ENCODE assay signal across 20 cellular contexts in the genomic region with DNA sequence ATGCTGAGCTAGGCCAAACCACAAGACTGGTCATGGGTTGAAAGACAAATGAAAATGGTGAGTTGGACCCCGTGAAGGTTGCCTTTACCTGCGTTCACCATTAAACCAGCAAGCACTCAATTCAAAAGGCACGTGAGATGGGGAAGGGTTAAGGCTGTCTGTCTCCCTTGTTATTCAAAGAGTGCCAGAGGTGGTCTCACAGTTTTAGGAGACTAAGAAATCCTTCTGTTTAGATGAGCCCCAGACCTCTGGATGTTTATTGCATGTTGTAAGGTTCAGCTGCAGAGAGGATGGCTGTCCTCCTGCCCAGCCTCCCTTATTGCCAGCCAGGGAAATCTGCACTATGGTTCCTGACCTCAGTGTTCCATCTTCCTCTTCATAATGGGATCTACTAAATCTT.
DNase-seq lines count a peak whose midpoint lies in the region; ATAC-seq and TF ChIP-seq lines count a peak whose summit lies in the region.
"Had no signal": no experiment of that assay in that cellular context is flagged by ENCODE, and none has a peak within 500 bp of the region (broad histone marks: within the 10 kb centered on the region; RNA-seq: fewer than 3 reads in every experiment).

No MANE protein-coding gene starts in this region.

- no peak for TF ChIP-seq POLR2A in uterus (IDR thresholded peaks at IDR 0.05)

- CTCF ChIA-PET in SK-N-SH (lab: Yijun Ruan, JAX) = no interaction called here

- no peaks in the 10 kb centered on the region for H3K9me3 ChIP-seq in right atrium auricular region
- H3K9me3 ChIP-seq in uterus = no peaks in the 10 kb centered on the region
- no peaks in the 10 kb centered on the region for H3K9me3 ChIP-seq in SK-N-SH
- H3K9me3 ChIP-seq: BLaER1, Caco-2 had no signal

- H3K27ac Mint-ChIP-seq in activated T-helper 17 cell treated with anti-CD3 and anti-CD28 coated beads, Interleukin-2, amount 50 U/mL, for 72 hours = peak overlapping the region; percentile 73
- H3K27ac Mint-ChIP-seq: B cell; CD8-positive, alpha-beta T cell had no signal

- peaks cover 18% of the 10 kb centered on the region for H3K27me3 Mint-ChIP-seq in activated T-helper 17 cell treated with anti-CD3 and anti-CD28 coated beads, Interleukin-2, amount 50 U/mL, for 72 hours
- H3K27me3 Mint-ChIP-seq: B cell had no signal

- H2AFZ ChIP-seq in SK-N-SH (ENCODE audit: low read depth) = no peak overlapping the region

- no peak for TF ChIP-seq EP300 in SK-N-SH (IDR thresholded peaks at IDR 0.05; ENCODE audit: borderline replicate concordance in 1 of 2, low read depth in 1 of 2, low read length in 1 of 2)

- no peaks in the 10 kb centered on the region for H3K27me3 ChIP-seq in right atrium auricular region
- H3K27me3 ChIP-seq in dorsolateral prefrontal cortex = no peaks in the 10 kb centered on the region
- H3K27me3 ChIP-seq in uterus = no peaks in the 10 kb centered on the region
- H3K27me3 ChIP-seq in SK-N-SH (ENCODE audit: insufficient read depth) = no peaks in the 10 kb centered on the region
- H3K27me3 ChIP-seq: BLaER1 had no signal

- H3K4me1 ChIP-seq in right atrium auricular region = peaks cover 0 to 7% of the 10 kb centered on the region in 2 donors
- H3K4me1 ChIP-seq in uterus = no peaks in the 10 kb centered on the region
- no peaks in the 10 kb centered on the region; a peak in 1 of 4 replicates for H3K4me1 ChIP-seq in SK-N-SH (ENCODE audit: control insufficient read depth in 1 of 2, insufficient read depth in 2 of 2, low read depth in 1 of 2, low read length in 1 of 2)
- H3K4me1 ChIP-seq: BLaER1, Caco-2 had no signal

- H3K9ac ChIP-seq in SK-N-SH = no peak overlapping the region
- H3K9ac ChIP-seq: BLaER1 had no signal

- POLR2A ChIA-PET in SK-N-SH (lab: Yijun Ruan, JAX) = no interaction called here

- H3K36me3 Mint-ChIP-seq in activated T-helper 17 cell treated with anti-CD3 and anti-CD28 coated beads, Interleukin-2, amount 50 U/mL, for 72 hours (ENCODE audit: low read depth) = no peaks in the 10 kb centered on the region
- H3K36me3 Mint-ChIP-seq: CD4-positive, CD25-positive, alpha-beta regulatory T cell; CD8-positive, alpha-beta T cell had no signal

- H3K36me3 ChIP-seq in right atrium auricular region = no peaks in the 10 kb centered on the region
- H3K36me3 ChIP-seq in uterus = no peaks in the 10 kb centered on the region
- H3K36me3 ChIP-seq in SK-N-SH (replicated peaks in 1 of 2; ENCODE audit: control insufficient read depth in 1 of 2, insufficient read depth in 2 of 2, low read length in 1 of 2) = no peaks in the 10 kb centered on the region
- H3K36me3 ChIP-seq: BLaER1 had no signal

- H3K4me1 Mint-ChIP-seq in activated T-helper 17 cell treated with anti-CD3 and anti-CD28 coated beads, Interleukin-2, amount 50 U/mL, for 72 hours = no peaks in the 10 kb centered on the region
- H3K4me1 Mint-ChIP-seq: CD4-positive, CD25-positive, alpha-beta regulatory T cell had no signal

- H3K4me3 Mint-ChIP-seq in activated T-helper 17 cell treated with anti-CD3 and anti-CD28 coated beads, Interleukin-2, amount 50 U/mL, for 72 hours = no peak overlapping the region
- H3K4me3 Mint-ChIP-seq: B cell; CD4-positive, CD25-positive, alpha-beta regulatory T cell; CD8-positive, alpha-beta T cell had no signal

- H3K79me2 ChIP-seq in SK-N-SH (ENCODE audit: insufficient read depth) = no peaks in the 10 kb centered on the region

- no peaks in the 10 kb centered on the region for H4K20me1 ChIP-seq in SK-N-SH (ENCODE audit: insufficient read depth)
- H4K20me1 ChIP-seq: BLaER1 had no signal

- H3F3A ChIP-seq in SK-N-SH (replicated peaks; ENCODE audit: insufficient read depth) = no peaks in the 10 kb centered on the region

- TF ChIP-seq CTCF in right atrium auricular region (IDR thresholded peaks at IDR 0.05) = no peak
- TF ChIP-seq CTCF in dorsolateral prefrontal cortex (IDR thresholded peaks at IDR 0.05 in 54 of 56, conservative IDR thresholded peaks at IDR 0.05 in 2 of 56; ENCODE audit: low read depth in 1 of 56, partially characterized antibody in 56 of 56) = no peak
- no peak for TF ChIP-seq CTCF in uterus (IDR thresholded peaks at IDR 0.05)
- no peak for TF ChIP-seq CTCF in SK-N-SH (IDR thresholded peaks at IDR 0.05)

- no peak for TF ChIP-seq RAD21 in SK-N-SH (IDR thresholded peaks at IDR 0.05; ENCODE audit: low read length)

- WGBS in SK-N-SH (ENCODE audit: low lambda C conversion rate) = 52% methylated on average over 3 of the region's 3 CpGs

- intact Hi-C loops in Right ventricle myocardium superior (cut with DNase I) = no loop called here
- intact Hi-C loops in dorsolateral prefrontal cortex (cut with DNase I) = no loop called here
- intact Hi-C loops in uterus (cut with DNase I; ENCODE audit: low total_unique reads) = no loop called here

- H3K4me3 ChIP-seq in right atrium auricular region (no peak overlapping the region), dorsolateral prefrontal cortex (no peak overlapping the region), uterus (no peak overlapping the region), SK-N-SH (ENCODE audit: low read depth in 2 of 2, low read length in 1 of 2) (no peak overlapping the region)
- H3K4me3 ChIP-seq: BLaER1 had no signal

- no peaks in the 10 kb centered on the region for H3K9me3 Mint-ChIP-seq in activated T-helper 17 cell treated with anti-CD3 and anti-CD28 coated beads, Interleukin-2, amount 50 U/mL, for 72 hours
- H3K9me3 Mint-ChIP-seq: CD4-positive, CD25-positive, alpha-beta regulatory T cell; CD8-positive, alpha-beta T cell had no signal

- ATAC-seq in Right ventricle myocardium superior (ENCODE audit: poor library complexity) (no peak), left lobe of liver (no peak)
- no peak for ATAC-seq in activated T-helper 17 cell treated with anti-CD3 and anti-CD28 coated beads, Interleukin-2, amount 50 U/mL, for 72 hours (replicated peaks)
- ATAC-seq: CD8-positive, alpha-beta T cell had no signal

- H3K4me2 ChIP-seq in SK-N-SH = no peak overlapping the region
- H3K4me2 ChIP-seq: BLaER1 had no signal

- H3K9me2 ChIP-seq in SK-N-SH = no peaks in the 10 kb centered on the region

- H3K27ac ChIP-seq in right atrium auricular region = no peak overlapping the region
- H3K27ac ChIP-seq in dorsolateral prefrontal cortex = peak overlapping the region in 33 of 59 donors; percentile 1 to 84 (median 51)
- H3K27ac ChIP-seq in temporal lobe (ENCODE audit: low read depth, low read length) = peak overlapping the region; percentile 31
- H3K27ac ChIP-seq in uterus = no peak overlapping the region
- H3K27ac ChIP-seq in SK-N-SH (ENCODE audit: low read depth in 2 of 2, low read length in 1 of 2) = no peak overlapping the region
- H3K27ac ChIP-seq: 22Rv1, BLaER1, C4-2B had no signal

- DNase-seq in right atrium auricular region (ENCODE audit: low spot score) (peak; percentile 11), Right ventricle myocardium superior (no peak), dorsolateral prefrontal cortex (no peak), uterus (no peak), SK-N-SH (no peak), left lobe of liver (ENCODE audit: low spot score) (no peak)
- DNase-seq: Caco-2; CD4-positive, CD25-positive, alpha-beta regulatory T cell; CD8-positive, alpha-beta T cell; DMS153; DND-41; GOT3; H7; HCEC 1CT had no signal

TF ChIP-seq in SK-N-SH, 30 proteins besides CTCF, POLR2A, EP300 and RAD21 (continues in another document):
- TF ChIP-seq YY1 (IDR thresholded peaks at IDR 0.05; ENCODE audit: low read depth) (no peak), ELF1 (IDR thresholded peaks at IDR 0.05) (no peak), POLR2AphosphoS5 (IDR thresholded peaks at IDR 0.05; ENCODE audit: low read depth, low read length) (no peak)
- TF ChIP-seq, protein P1, sequence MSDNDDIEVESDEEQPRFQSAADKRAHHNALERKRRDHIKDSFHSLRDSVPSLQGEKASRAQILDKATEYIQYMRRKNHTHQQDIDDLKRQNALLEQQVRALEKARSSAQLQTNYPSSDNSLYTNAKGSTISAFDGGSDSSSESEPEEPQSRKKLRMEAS (IDR thresholded peaks at IDR 0.05; ENCODE audit: low read depth) = no peak
- TF ChIP-seq, protein P2, sequence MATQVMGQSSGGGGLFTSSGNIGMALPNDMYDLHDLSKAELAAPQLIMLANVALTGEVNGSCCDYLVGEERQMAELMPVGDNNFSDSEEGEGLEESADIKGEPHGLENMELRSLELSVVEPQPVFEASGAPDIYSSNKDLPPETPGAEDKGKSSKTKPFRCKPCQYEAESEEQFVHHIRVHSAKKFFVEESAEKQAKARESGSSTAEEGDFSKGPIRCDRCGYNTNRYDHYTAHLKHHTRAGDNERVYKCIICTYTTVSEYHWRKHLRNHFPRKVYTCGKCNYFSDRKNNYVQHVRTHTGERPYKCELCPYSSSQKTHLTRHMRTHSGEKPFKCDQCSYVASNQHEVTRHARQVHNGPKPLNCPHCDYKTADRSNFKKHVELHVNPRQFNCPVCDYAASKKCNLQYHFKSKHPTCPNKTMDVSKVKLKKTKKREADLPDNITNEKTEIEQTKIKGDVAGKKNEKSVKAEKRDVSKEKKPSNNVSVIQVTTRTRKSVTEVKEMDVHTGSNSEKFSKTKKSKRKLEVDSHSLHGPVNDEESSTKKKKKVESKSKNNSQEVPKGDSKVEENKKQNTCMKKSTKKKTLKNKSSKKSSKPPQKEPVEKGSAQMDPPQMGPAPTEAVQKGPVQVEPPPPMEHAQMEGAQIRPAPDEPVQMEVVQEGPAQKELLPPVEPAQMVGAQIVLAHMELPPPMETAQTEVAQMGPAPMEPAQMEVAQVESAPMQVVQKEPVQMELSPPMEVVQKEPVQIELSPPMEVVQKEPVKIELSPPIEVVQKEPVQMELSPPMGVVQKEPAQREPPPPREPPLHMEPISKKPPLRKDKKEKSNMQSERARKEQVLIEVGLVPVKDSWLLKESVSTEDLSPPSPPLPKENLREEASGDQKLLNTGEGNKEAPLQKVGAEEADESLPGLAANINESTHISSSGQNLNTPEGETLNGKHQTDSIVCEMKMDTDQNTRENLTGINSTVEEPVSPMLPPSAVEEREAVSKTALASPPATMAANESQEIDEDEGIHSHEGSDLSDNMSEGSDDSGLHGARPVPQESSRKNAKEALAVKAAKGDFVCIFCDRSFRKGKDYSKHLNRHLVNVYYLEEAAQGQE (IDR thresholded peaks at IDR 0.05; ENCODE audit: low read depth, low read length) = no peak
- TF ChIP-seq, protein P3, sequence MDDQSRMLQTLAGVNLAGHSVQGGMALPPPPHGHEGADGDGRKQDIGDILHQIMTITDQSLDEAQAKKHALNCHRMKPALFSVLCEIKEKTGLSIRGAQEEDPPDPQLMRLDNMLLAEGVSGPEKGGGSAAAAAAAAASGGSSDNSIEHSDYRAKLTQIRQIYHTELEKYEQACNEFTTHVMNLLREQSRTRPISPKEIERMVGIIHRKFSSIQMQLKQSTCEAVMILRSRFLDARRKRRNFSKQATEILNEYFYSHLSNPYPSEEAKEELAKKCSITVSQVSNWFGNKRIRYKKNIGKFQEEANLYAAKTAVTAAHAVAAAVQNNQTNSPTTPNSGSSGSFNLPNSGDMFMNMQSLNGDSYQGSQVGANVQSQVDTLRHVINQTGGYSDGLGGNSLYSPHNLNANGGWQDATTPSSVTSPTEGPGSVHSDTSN (IDR thresholded peaks at IDR 0.05) = no peak

Comparison
In these comparisons a context has a peak if more than half of its experiments do, and no peak if none do; other contexts are left out.
1. H3K27ac ChIP-seq: peak in dorsolateral prefrontal cortex (33 of 59) and temporal lobe (single experiment); none in right atrium auricular region (0 of 2), uterus (0 of 2) and SK-N-SH (0 of 2).